In the genomic region with DNA sequence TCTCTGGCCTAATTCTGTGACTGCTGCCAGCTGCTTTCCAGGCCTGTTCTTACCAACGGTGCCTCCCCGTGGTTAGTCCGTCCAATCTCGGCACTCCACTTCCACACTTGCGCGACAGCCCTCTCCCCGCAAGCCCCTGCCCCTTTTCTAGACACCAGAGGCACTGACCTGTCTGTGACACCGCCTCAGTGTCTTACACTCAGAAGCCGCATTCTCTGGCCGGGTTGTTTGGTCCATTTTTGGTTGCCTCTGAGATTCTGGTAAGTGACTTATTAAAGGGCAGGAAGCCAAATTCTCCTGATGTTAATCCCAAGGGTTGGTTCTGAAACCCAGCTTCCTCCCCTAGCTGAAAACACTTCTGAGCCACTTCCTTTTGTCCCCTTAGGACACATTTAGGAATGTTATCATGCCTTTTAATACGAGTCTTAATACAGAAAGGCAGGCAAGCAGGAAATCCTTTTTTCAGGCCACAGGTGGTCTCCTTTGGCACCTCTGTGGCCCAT, we compare ENCODE assay signal across 8 cellular contexts. TPM values are rescaled to one million over a fixed set of nuclear protein-coding genes. Genes with fewer than 3 reads are reported as not detected.
DNase-seq lines count a peak whose midpoint lies in the region; ATAC-seq and TF ChIP-seq lines count a peak whose summit lies in the region.

No MANE protein-coding gene starts in this region.

- H3K9me3 Mint-ChIP-seq in T-cell: no peaks in the 10 kb centered on the region

- no peaks in the 10 kb centered on the region for H3K36me3 ChIP-seq in liver (ENCODE audit: control insufficient read depth in 4 of 4, insufficient read depth in 3 of 4, low read depth in 1 of 4, low read length in 3 of 4)

- no peak for TF ChIP-seq CTCF in liver (IDR thresholded peaks at IDR 0.05; ENCODE audit: low read depth, low read length, missing input control)

- peak overlapping the region; percentile 90 to 95 for H3K27ac Mint-ChIP-seq in T-cell

- no peaks in the 10 kb centered on the region for H3K9me3 ChIP-seq in liver (ENCODE audit: control insufficient read depth in 4 of 4, low read length in 3 of 4)

- peak overlapping the region; percentile 58 to 66 for H3K9ac ChIP-seq in liver (ENCODE audit: low read depth in 1 of 2, low read length in 2 of 2)

- CTCF ChIA-PET in T-cell (lab: Charles Lee): interaction anchor here (0.6 to 1.8 kb wide), 5 partner anchors 9 to 51 kb away, joined by 3 to 6 read pairs (median 4); no protein-coding TSS in a partner anchor

- no peak for TF ChIP-seq RAD21 in liver (IDR thresholded peaks at IDR 0.05)

- peaks cover 6% of the 10 kb centered on the region for H3K36me3 Mint-ChIP-seq in T-cell

- H3K27me3 ChIP-seq in liver (ENCODE audit: control insufficient read depth in 4 of 4, insufficient read depth in 4 of 4, low read length in 3 of 4): no peaks in the 10 kb centered on the region

- peaks cover 8 to 30% (median 26%) of the 10 kb centered on the region in 4 donors for H3K4me1 ChIP-seq in liver (ENCODE audit: control insufficient read depth in 4 of 4, insufficient read depth in 4 of 4, low read length in 3 of 4)

- POLR2A ChIA-PET in T-cell (lab: Charles Lee): interaction anchor here (0.8 to 2.1 kb wide), 5 partner anchors 14 to 68 kb away, joined by 3 to 8 read pairs (median 5); no protein-coding TSS in a partner anchor

- peak; percentile 30 for DNase-seq in NCI-H2227 (lab: John Stamatoyannopoulos, UW; ENCODE audit: unreplicated experiment)
- no peak for DNase-seq in NCI-H2227 treated with DMSO at 0.1 percent for 48 hours (lab: John Stamatoyannopoulos, UW)
- DNase-seq in T-cell: peak in 10 of 34 experiments; percentile 6 to 33 (median 24)
- peak; percentile 33 for DNase-seq in cerebellum (ENCODE audit: low spot score)
- DNase-seq in stimulated activated CD8-positive, alpha-beta memory T cell treated with anti-CD3 and anti-CD28 coated beads, Interleukin-4, amount 100 ng/mL, for 48 hours: peak; percentile 52

- peak overlapping the region; percentile 38 to 62 (median 62) for H3K4me3 ChIP-seq in liver (ENCODE audit: low read depth in 1 of 3, low read length in 3 of 3)

- peaks cover 39 to 48% (median 41%) of the 10 kb centered on the region in 3 donors for H3K4me1 Mint-ChIP-seq in T-cell

- peak overlapping the region; percentile 73 to 79 for H3K27ac ChIP-seq in liver (ENCODE audit: low read depth in 1 of 2, low read length in 2 of 2)

- ATAC-seq in T-cell (replicated peaks in 1 of 4): no peak
- ATAC-seq in HG03378 (IDR thresholded peaks at IDR 0.05; ENCODE audit: unreplicated experiment): no peak
- no peak for ATAC-seq in GM18868 (IDR thresholded peaks at IDR 0.05; ENCODE audit: unreplicated experiment)

- peak overlapping the region; percentile 88 to 96 (median 91) for H3K4me3 Mint-ChIP-seq in T-cell

- H3K27me3 Mint-ChIP-seq in T-cell: no peaks in the 10 kb centered on the region

- 6% methylated on average over 11 of the region's 11 CpGs for WGBS in liver

TF ChIP-seq in liver, 16 proteins besides CTCF, POLR2A, EP300 and RAD21:
- TF ChIP-seq, protein P1, sequence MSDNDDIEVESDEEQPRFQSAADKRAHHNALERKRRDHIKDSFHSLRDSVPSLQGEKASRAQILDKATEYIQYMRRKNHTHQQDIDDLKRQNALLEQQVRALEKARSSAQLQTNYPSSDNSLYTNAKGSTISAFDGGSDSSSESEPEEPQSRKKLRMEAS (IDR thresholded peaks at IDR 0.05): no peak
- TF ChIP-seq RXRA (IDR thresholded peaks at IDR 0.05) (peak; percentile 54 to 61), NR2F2 (IDR thresholded peaks at IDR 0.05) (peak; percentile 65), HNF4A (conservative IDR thresholded peaks at IDR 0.05) (peak in 1 of 2 donors; percentile 17), SP1 (IDR thresholded peaks at IDR 0.05) (peak; percentile 67), YY1 (IDR thresholded peaks at IDR 0.05) (no peak), FOXA2 (IDR thresholded peaks at IDR 0.05) (no peak), FOXA1 (IDR thresholded peaks at IDR 0.05) (no peak)
- TF ChIP-seq, protein P2, sequence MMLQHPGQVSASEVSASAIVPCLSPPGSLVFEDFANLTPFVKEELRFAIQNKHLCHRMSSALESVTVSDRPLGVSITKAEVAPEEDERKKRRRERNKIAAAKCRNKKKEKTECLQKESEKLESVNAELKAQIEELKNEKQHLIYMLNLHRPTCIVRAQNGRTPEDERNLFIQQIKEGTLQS (IDR thresholded peaks at IDR 0.05): no peak
- TF ChIP-seq, protein P3, sequence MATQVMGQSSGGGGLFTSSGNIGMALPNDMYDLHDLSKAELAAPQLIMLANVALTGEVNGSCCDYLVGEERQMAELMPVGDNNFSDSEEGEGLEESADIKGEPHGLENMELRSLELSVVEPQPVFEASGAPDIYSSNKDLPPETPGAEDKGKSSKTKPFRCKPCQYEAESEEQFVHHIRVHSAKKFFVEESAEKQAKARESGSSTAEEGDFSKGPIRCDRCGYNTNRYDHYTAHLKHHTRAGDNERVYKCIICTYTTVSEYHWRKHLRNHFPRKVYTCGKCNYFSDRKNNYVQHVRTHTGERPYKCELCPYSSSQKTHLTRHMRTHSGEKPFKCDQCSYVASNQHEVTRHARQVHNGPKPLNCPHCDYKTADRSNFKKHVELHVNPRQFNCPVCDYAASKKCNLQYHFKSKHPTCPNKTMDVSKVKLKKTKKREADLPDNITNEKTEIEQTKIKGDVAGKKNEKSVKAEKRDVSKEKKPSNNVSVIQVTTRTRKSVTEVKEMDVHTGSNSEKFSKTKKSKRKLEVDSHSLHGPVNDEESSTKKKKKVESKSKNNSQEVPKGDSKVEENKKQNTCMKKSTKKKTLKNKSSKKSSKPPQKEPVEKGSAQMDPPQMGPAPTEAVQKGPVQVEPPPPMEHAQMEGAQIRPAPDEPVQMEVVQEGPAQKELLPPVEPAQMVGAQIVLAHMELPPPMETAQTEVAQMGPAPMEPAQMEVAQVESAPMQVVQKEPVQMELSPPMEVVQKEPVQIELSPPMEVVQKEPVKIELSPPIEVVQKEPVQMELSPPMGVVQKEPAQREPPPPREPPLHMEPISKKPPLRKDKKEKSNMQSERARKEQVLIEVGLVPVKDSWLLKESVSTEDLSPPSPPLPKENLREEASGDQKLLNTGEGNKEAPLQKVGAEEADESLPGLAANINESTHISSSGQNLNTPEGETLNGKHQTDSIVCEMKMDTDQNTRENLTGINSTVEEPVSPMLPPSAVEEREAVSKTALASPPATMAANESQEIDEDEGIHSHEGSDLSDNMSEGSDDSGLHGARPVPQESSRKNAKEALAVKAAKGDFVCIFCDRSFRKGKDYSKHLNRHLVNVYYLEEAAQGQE (IDR thresholded peaks at IDR 0.05): peak; percentile 12
- TF ChIP-seq, protein P4, sequence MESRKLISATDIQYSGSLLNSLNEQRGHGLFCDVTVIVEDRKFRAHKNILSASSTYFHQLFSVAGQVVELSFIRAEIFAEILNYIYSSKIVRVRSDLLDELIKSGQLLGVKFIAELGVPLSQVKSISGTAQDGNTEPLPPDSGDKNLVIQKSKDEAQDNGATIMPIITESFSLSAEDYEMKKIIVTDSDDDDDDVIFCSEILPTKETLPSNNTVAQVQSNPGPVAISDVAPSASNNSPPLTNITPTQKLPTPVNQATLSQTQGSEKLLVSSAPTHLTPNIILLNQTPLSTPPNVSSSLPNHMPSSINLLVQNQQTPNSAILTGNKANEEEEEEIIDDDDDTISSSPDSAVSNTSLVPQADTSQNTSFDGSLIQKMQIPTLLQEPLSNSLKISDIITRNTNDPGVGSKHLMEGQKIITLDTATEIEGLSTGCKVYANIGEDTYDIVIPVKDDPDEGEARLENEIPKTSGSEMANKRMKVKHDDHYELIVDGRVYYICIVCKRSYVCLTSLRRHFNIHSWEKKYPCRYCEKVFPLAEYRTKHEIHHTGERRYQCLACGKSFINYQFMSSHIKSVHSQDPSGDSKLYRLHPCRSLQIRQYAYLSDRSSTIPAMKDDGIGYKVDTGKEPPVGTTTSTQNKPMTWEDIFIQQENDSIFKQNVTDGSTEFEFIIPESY (IDR thresholded peaks at IDR 0.05): no peak

RNA-seq across cellular contexts. Expression of a gene that starts 1.2 kb away (rescaled TPM):
- total RNA-seq in T-cell (10 to 100 TPM; 56.3 to 96.8 (median 70.6) TPM), cerebellum (46.1 TPM), liver (10 to 100 TPM in 1 of 2 donors, 1 to 10 TPM in 1; 7.5 to 47.1 TPM)
- polyA plus RNA-seq in liver: 10 to 100 TPM; 20.1 to 20.7 TPM
